Comparison of ENCODE assay signal across 8 cellular contexts in genomic region chr22:43884600-43885318, GRCh38. TPM values are rescaled to one million over a fixed set of nuclear protein-coding genes. Genes with fewer than 3 reads are reported as not detected.
A peak's percentile ranks its signal among the peaks of the same experiment; 100 is the strongest.
DNase-seq lines count a peak whose midpoint lies in the region; ATAC-seq lines count a peak whose summit lies in the region.

No MANE protein-coding gene starts in this region.

- intact Hi-C loops in Right ventricle myocardium superior (cut with DNase I) (no loop called here), Right ventricle myocardium inferior (cut with DNase I) (loop anchor here (1.0 to 5.0 kb wide), 2 partner anchors 56 to 497 kb away; no protein-coding TSS in a partner anchor), sciatic nerve (cut with DNase I) (no loop called here)
- intact Hi-C loops in activated T-helper 1 cell treated with anti-CD3 and anti-CD28 coated beads, Interleukin-12 subunit alpha, Interleukin-12 subunit beta, Interleukin-2, Interleukin-4 antibody, amounts not matched to agents 30 ng/mL and 10 ng/mL and 1 ng/mL, durations not matched to agents 14 hours and 24 hours and 36 hours (cut with micrococcal nuclease): loop anchor here (10.0 kb wide), 1 partner anchor 500 kb away; no protein-coding TSS in a partner anchor

- H3K4me3 Mint-ChIP-seq in activated T-helper 1 cell treated with anti-CD3 and anti-CD28 coated beads, Interleukin-12 subunit alpha, Interleukin-12 subunit beta, Interleukin-2, Interleukin-4 antibody, amounts not matched to agents 30 ng/mL and 10 ng/mL and 1 ng/mL, durations not matched to agents 14 hours and 24 hours and 36 hours: no peak overlapping the region

- H3K36me3 Mint-ChIP-seq in activated T-helper 1 cell treated with anti-CD3 and anti-CD28 coated beads, Interleukin-12 subunit alpha, Interleukin-12 subunit beta, Interleukin-2, Interleukin-4 antibody, amounts not matched to agents 30 ng/mL and 10 ng/mL and 1 ng/mL, durations not matched to agents 14 hours and 24 hours and 36 hours (ENCODE audit: low read depth): no peaks in the 10 kb centered on the region

- H3K9me3 Mint-ChIP-seq in activated T-helper 1 cell treated with anti-CD3 and anti-CD28 coated beads, Interleukin-12 subunit alpha, Interleukin-12 subunit beta, Interleukin-2, Interleukin-4 antibody, amounts not matched to agents 30 ng/mL and 10 ng/mL and 1 ng/mL, durations not matched to agents 14 hours and 24 hours and 36 hours: no peaks in the 10 kb centered on the region

- ATAC-seq in Right ventricle myocardium superior (ENCODE audit: poor library complexity) (peak; percentile 75), Right ventricle myocardium inferior (no peak), HG03066 (IDR thresholded peaks at IDR 0.05; ENCODE audit: low read depth, unreplicated experiment) (peak; percentile 62), sciatic nerve (peak; percentile 58)

- peaks cover 6% of the 10 kb centered on the region for H3K27me3 Mint-ChIP-seq in activated T-helper 1 cell treated with anti-CD3 and anti-CD28 coated beads, Interleukin-12 subunit alpha, Interleukin-12 subunit beta, Interleukin-2, Interleukin-4 antibody, amounts not matched to agents 30 ng/mL and 10 ng/mL and 1 ng/mL, durations not matched to agents 14 hours and 24 hours and 36 hours (ENCODE audit: insufficient read depth)

- DNase-seq in Right ventricle myocardium superior: peak; percentile 77
- no peak for DNase-seq in Right ventricle myocardium inferior (ENCODE audit: missing footprints)
- DNase-seq in NCI-H82 treated with DMSO at 0.1 percent for 48 hours (lab: John Stamatoyannopoulos, UW; ENCODE audit: unreplicated experiment): peak; percentile 8
- peak; percentile 10 for DNase-seq in activated T-helper 1 cell treated with anti-CD3 and anti-CD28 coated beads, Interleukin-12 subunit alpha, Interleukin-12 subunit beta, Interleukin-2, Interleukin-4 antibody, amounts not matched to agents 30 ng/mL and 10 ng/mL and 1 ng/mL, durations not matched to agents 14 hours and 24 hours and 36 hours (ENCODE audit: low spot score)
- peak; percentile 48 for DNase-seq in glomerular visceral epithelial cell (ENCODE audit: extremely low spot score)
- peak; percentile 83 for DNase-seq in sciatic nerve (ENCODE audit: low spot score)
- no peak for DNase-seq in SIG-M5 (lab: John Stamatoyannopoulos, UW)

- no peak overlapping the region for H3K27ac Mint-ChIP-seq in activated T-helper 1 cell treated with anti-CD3 and anti-CD28 coated beads, Interleukin-12 subunit alpha, Interleukin-12 subunit beta, Interleukin-2, Interleukin-4 antibody, amounts not matched to agents 30 ng/mL and 10 ng/mL and 1 ng/mL, durations not matched to agents 14 hours and 24 hours and 36 hours

- no peaks in the 10 kb centered on the region for H3K4me1 Mint-ChIP-seq in activated T-helper 1 cell treated with anti-CD3 and anti-CD28 coated beads, Interleukin-12 subunit alpha, Interleukin-12 subunit beta, Interleukin-2, Interleukin-4 antibody, amounts not matched to agents 30 ng/mL and 10 ng/mL and 1 ng/mL, durations not matched to agents 14 hours and 24 hours and 36 hours (ENCODE audit: low read depth)

RNA-seq across cellular contexts. Expression of gene PNPLA5, which starts 7.1 kb away (rescaled TPM):
- total RNA-seq in Right ventricle myocardium superior (not detected), Right ventricle myocardium inferior (not detected), sciatic nerve (not detected)
- total RNA-seq in activated T-helper 1 cell treated with anti-CD3 and anti-CD28 coated beads, Interleukin-12 subunit alpha, Interleukin-12 subunit beta, Interleukin-2, Interleukin-4 antibody, amounts not matched to agents 30 ng/mL and 10 ng/mL and 1 ng/mL, durations not matched to agents 14 hours and 24 hours and 36 hours: not detected in 2 replicates

RNA-seq across cellular contexts. Expression of gene SULT4A1, which starts 22.4 kb away (rescaled TPM):
- total RNA-seq in Right ventricle myocardium superior: 0.51 TPM
- total RNA-seq in Right ventricle myocardium inferior: 0.14 TPM
- total RNA-seq in activated T-helper 1 cell treated with anti-CD3 and anti-CD28 coated beads, Interleukin-12 subunit alpha, Interleukin-12 subunit beta, Interleukin-2, Interleukin-4 antibody, amounts not matched to agents 30 ng/mL and 10 ng/mL and 1 ng/mL, durations not matched to agents 14 hours and 24 hours and 36 hours: not detected in 2 replicates
- total RNA-seq in sciatic nerve: 0.27 TPM

RNA-seq across cellular contexts. Expression of gene PNPLA3, which starts 38.8 kb away (rescaled TPM):
- total RNA-seq in Right ventricle myocardium superior: 0.22 TPM
- total RNA-seq in Right ventricle myocardium inferior: 0.46 TPM
- 0.86 and 1.6 TPM in 2 replicates for total RNA-seq in activated T-helper 1 cell treated with anti-CD3 and anti-CD28 coated beads, Interleukin-12 subunit alpha, Interleukin-12 subunit beta, Interleukin-2, Interleukin-4 antibody, amounts not matched to agents 30 ng/mL and 10 ng/mL and 1 ng/mL, durations not matched to agents 14 hours and 24 hours and 36 hours
- 7.8 TPM for total RNA-seq in sciatic nerve

Comparison
In these comparisons a context has a peak if more than half of its experiments do, and no peak if none do; other contexts are left out.
1. DNase-seq: peak in Right ventricle myocardium superior (single experiment), NCI-H82 treated with DMSO at 0.1 percent for 48 hours (single experiment), activated T-helper 1 cell treated with anti-CD3 and anti-CD28 coated beads, Interleukin-12 subunit alpha, Interleukin-12 subunit beta, Interleukin-2, Interleukin-4 antibody, amounts not matched to agents 30 ng/mL and 10 ng/mL and 1 ng/mL, durations not matched to agents 14 hours and 24 hours and 36 hours (single experiment), glomerular visceral epithelial cell (single experiment) and sciatic nerve (single experiment); none in Right ventricle myocardium inferior (single experiment) and SIG-M5 (single experiment).
2. intact Hi-C loops: an anchor here in Right ventricle myocardium inferior (1.0 to 5.0 kb wide) and activated T-helper 1 cell treated with anti-CD3 and anti-CD28 coated beads, Interleukin-12 subunit alpha, Interleukin-12 subunit beta, Interleukin-2, Interleukin-4 antibody, amounts not matched to agents 30 ng/mL and 10 ng/mL and 1 ng/mL, durations not matched to agents 14 hours and 24 hours and 36 hours (10.0 kb wide); none called in Right ventricle myocardium superior and sciatic nerve.